In genomic region chrX:114097411-114097810, GRCh38 we compare ENCODE assay signal across 24 cellular contexts.
DNase-seq lines count a peak whose midpoint lies in the region; ATAC-seq, FAIRE-seq and TF ChIP-seq lines count a peak whose summit lies in the region.
"Had no signal": no experiment of that assay in that cellular context is flagged by ENCODE, and none has a peak within 500 bp of the region (broad histone marks: within the 10 kb centered on the region; RNA-seq: fewer than 3 reads in every experiment).

No MANE protein-coding gene starts in this region.

- no peak overlapping the region for H3K23ac ChIP-seq in H1 (ENCODE audit: insufficient read length)

- H2BK15ac ChIP-seq in H1 (ENCODE audit: low read length) = no peak overlapping the region

- H3K9ac ChIP-seq in HUES48 (ENCODE audit: low read depth, low read length) (no peak overlapping the region), H1 (replicated peaks in 1 of 4; ENCODE audit: extremely low read depth in 1 of 4, low read depth in 3 of 4, low read length in 3 of 4) (no peak overlapping the region)
- H3K9ac ChIP-seq: BLaER1 had no signal

- no peaks in the 10 kb centered on the region for H3K79me2 ChIP-seq in H1 (ENCODE audit: control insufficient read depth in 1 of 2, insufficient read depth in 2 of 2, low read length in 2 of 2)

- H4K20me1 ChIP-seq in H1 (replicated peaks in 1 of 2; ENCODE audit: control insufficient read depth in 1 of 2, insufficient read depth in 2 of 2, low read length in 2 of 2) = no peaks in the 10 kb centered on the region
- H4K20me1 ChIP-seq: BLaER1 had no signal

- no peak overlapping the region for H2BK20ac ChIP-seq in H1 (ENCODE audit: low read length)

- H2AK5ac ChIP-seq in H1 (ENCODE audit: low read depth, low read length) = no peak overlapping the region

- H3K56ac ChIP-seq in H1 (replicated peaks; ENCODE audit: insufficient read length, low read depth, low read length) = no peak overlapping the region

- ATAC-seq in GM18868 (IDR thresholded peaks at IDR 0.05; ENCODE audit: unreplicated experiment) = no peak
- no peak for ATAC-seq in GM19467 (IDR thresholded peaks at IDR 0.05; ENCODE audit: unreplicated experiment)
- ATAC-seq in HG03280 (IDR thresholded peaks at IDR 0.05; ENCODE audit: unreplicated experiment) = no peak

- no peak overlapping the region for H3K4me3 ChIP-seq in HUES48 (ENCODE audit: low read depth, low read length)
- no peak overlapping the region for H3K4me3 ChIP-seq in H1 (ENCODE audit: extremely low read depth in 1 of 4, insufficient read depth in 2 of 4, low read depth in 3 of 4, low read length in 4 of 4)
- H3K4me3 ChIP-seq in epithelial cell of esophagus (ENCODE audit: low read length) = no peak overlapping the region
- H3K4me3 ChIP-seq: BLaER1 had no signal

- no peak overlapping the region for H2AFZ ChIP-seq in H1 (ENCODE audit: low read length)

- POLR2A ChIA-PET in H1 (lab: Charles Lee; ENCODE audit: partially characterized antibody) = interaction anchor here (1.0 kb wide), 1 partner anchor 10 kb away, joined by 3 read pairs; no protein-coding TSS in a partner anchor

- H4K5ac ChIP-seq in H1 (ENCODE audit: insufficient read length, low read depth, low read length) = no peak overlapping the region

- H2BK5ac ChIP-seq in H1 (ENCODE audit: low read depth, low read length) = no peak overlapping the region

- H3K36me3 ChIP-seq in HUES48 (ENCODE audit: control insufficient read depth, insufficient read depth, low read length) (no peaks in the 10 kb centered on the region), H1 (ENCODE audit: control insufficient read depth in 2 of 4, insufficient read depth in 4 of 4, low read length in 3 of 4) (no peaks in the 10 kb centered on the region)
- H3K36me3 ChIP-seq: BE2C, BLaER1 had no signal

- no peak overlapping the region for H3K4me2 ChIP-seq in H1 (ENCODE audit: insufficient read depth in 1 of 2, low read depth in 2 of 2, low read length in 2 of 2)
- H3K4me2 ChIP-seq: BLaER1 had no signal

- H3K23me2 ChIP-seq in H1 (ENCODE audit: low read depth, low read length) = no peaks in the 10 kb centered on the region

- DNase-seq in H1 (ENCODE audit: low read depth in 1 of 2, low spot score in 2 of 2) (no peak), epithelial cell of esophagus (ENCODE audit: low read depth) (peak; percentile 1), renal cortical epithelial cell (ENCODE audit: low read depth) (peak; percentile 0)
- no peak for DNase-seq in activated CD8-positive, alpha-beta memory T cell treated with anti-CD3 and anti-CD28 coated beads, Interleukin-2, amount 50 U/mL, for 4 hours
- DNase-seq: 8988T; ACHN; BE2C; C1 segment of cervical spinal cord; Caco-2; Calu3; CD4-positive, alpha-beta memory T cell; CD4-positive, CD25-positive, alpha-beta regulatory T cell; CD8-positive, alpha-beta memory T cell; DMS79 treated with DMSO at 0.1 percent for 48 hours; GF-D8 had no signal

- peaks cover 7% of the 10 kb centered on the region for H3K4me1 ChIP-seq in HUES48 (ENCODE audit: control insufficient read depth, insufficient read depth, low read length)
- H3K4me1 ChIP-seq in H1 (replicated peaks in 1 of 4; ENCODE audit: control insufficient read depth in 3 of 4, insufficient read depth in 4 of 4, low read length in 3 of 4) = no peaks in the 10 kb centered on the region
- H3K4me1 ChIP-seq: BE2C, BLaER1, Caco-2 had no signal

- H4K8ac ChIP-seq in H1 (ENCODE audit: extremely low read depth, insufficient read depth, low read length) = no peak overlapping the region

- no peak overlapping the region for H4K91ac ChIP-seq in H1 (replicated peaks; ENCODE audit: insufficient read length, low read length)

- CTCF ChIA-PET in H1 (lab: Charles Lee; ENCODE audit: partially characterized antibody) = no interaction called here

- no peak for TF ChIP-seq EP300 in H1 (IDR thresholded peaks at IDR 0.05; ENCODE audit: borderline replicate concordance in 1 of 2, low read depth in 2 of 2, low read length in 2 of 2)

- TF ChIP-seq RAD21 in H1 (IDR thresholded peaks at IDR 0.05 in 1 of 2, conservative IDR thresholded peaks at IDR 0.05 in 1 of 2; ENCODE audit: low read depth in 2 of 2, low read length in 2 of 2) = no peak

- TF ChIP-seq CTCF in H1 (IDR thresholded peaks at IDR 0.05; ENCODE audit: control extremely low read depth in 1 of 3, insufficient read depth in 1 of 3, low read depth in 1 of 3, low read length in 3 of 3) = no peak
- TF ChIP-seq CTCF in epithelial cell of esophagus (IDR thresholded peaks at IDR 0.05; ENCODE audit: insufficient read depth, low read depth, low read length, missing control alignments) = no peak

- H3K79me1 ChIP-seq in H1 (ENCODE audit: low read depth, low read length) = no peaks in the 10 kb centered on the region

- H2BK120ac ChIP-seq in H1 (replicated peaks; ENCODE audit: low read depth, low read length) = no peak overlapping the region

- 64% methylated on average over 1 of the region's 1 CpG; no CpG with 5 or more reads in 1 of the 2 experiments for WGBS in H1 (ENCODE audit: extremely low coverage in 1 of 2, insufficient coverage in 1 of 2, insufficient read length in 1 of 2, insufficient replicate concordance in 2 of 2, low coverage in 1 of 2, low lambda C conversion rate in 2 of 2, missing lambda C conversion rate in 1 of 2), 2 experiments

- H3K4ac ChIP-seq in H1 (replicated peaks; ENCODE audit: insufficient read length, low read depth, low read length) = no peak overlapping the region

- H3K27me3 ChIP-seq in HUES48 (ENCODE audit: control insufficient read depth, insufficient read depth, low read length) (peaks cover 7% of the 10 kb centered on the region; the same call in 1 of the 2 replicates), H1 (replicated peaks in 1 of 4; ENCODE audit: control insufficient read depth in 3 of 4, extremely low read depth in 1 of 4, insufficient read depth in 3 of 4, low read length in 3 of 4) (no peaks in the 10 kb centered on the region)
- H3K27me3 ChIP-seq: BE2C had no signal

- H3K9me3 ChIP-seq in HUES48 (ENCODE audit: control insufficient read depth, insufficient read depth, low read length) (no peaks in the 10 kb centered on the region), H1 (ENCODE audit: insufficient read depth in 2 of 2, low read depth in 1 of 2, low read length in 1 of 2) (no peaks in the 10 kb centered on the region)
- H3K9me3 ChIP-seq: BE2C, Caco-2 had no signal

- FAIRE-seq in H1 (lab: Jason Lieb, UNC) = peak; percentile 19
- FAIRE-seq: A204.1, D721Med, G401.6, GM12891 had no signal

- no peak for TF ChIP-seq POLR2A in H1 (IDR thresholded peaks at IDR 0.05; ENCODE audit: control extremely low read depth in 1 of 2, low read depth in 2 of 2, low read length in 2 of 2)

- no peak overlapping the region for H3K18ac ChIP-seq in H1 (ENCODE audit: extremely low read depth, low read length)

- H3K27ac ChIP-seq in HUES48 (ENCODE audit: low read depth, low read length) (peak overlapping the region; percentile 15), H1 (ENCODE audit: low read depth, low read length) (no peak overlapping the region)
- H3K27ac ChIP-seq: BLaER1 had no signal

- no peak overlapping the region for H2BK12ac ChIP-seq in H1 (ENCODE audit: low read depth, low read length)

- H3K14ac ChIP-seq in H1 (ENCODE audit: insufficient read length) = no peak overlapping the region

TF ChIP-seq in H1, 55 proteins besides CTCF, POLR2A, EP300 and RAD21:
- TF ChIP-seq SP2 (IDR thresholded peaks at IDR 0.05; ENCODE audit: low read length) (no peak), CTBP2 (IDR thresholded peaks at IDR 0.05; ENCODE audit: borderline replicate concordance, insufficient read depth, insufficient read length, low read length) (no peak), EZH2 (IDR thresholded peaks at IDR 0.05; ENCODE audit: low read depth, low read length, severe bottlenecking) (no peak), CBX5 (IDR thresholded peaks at IDR 0.05; ENCODE audit: low read depth, low read length) (no peak), TAF1 (IDR thresholded peaks at IDR 0.05; ENCODE audit: low read depth, low read length) (no peak), TBP (IDR thresholded peaks at IDR 0.05; ENCODE audit: low read depth, low read length) (no peak), SIN3A (conservative IDR thresholded peaks at IDR 0.05 in 1 of 2, IDR thresholded peaks at IDR 0.05 in 1 of 2; ENCODE audit: low read depth in 1 of 2, low read length in 2 of 2) (no peak), POLR2AphosphoS5 (IDR thresholded peaks at IDR 0.05; ENCODE audit: low read depth, low read length) (no peak), CEBPB (IDR thresholded peaks at IDR 0.05; ENCODE audit: low read depth, low read length) (no peak), ATF2 (IDR thresholded peaks at IDR 0.05; ENCODE audit: low read length) (no peak), TAF7 (optimal IDR thresholded peaks at IDR 0.05; ENCODE audit: borderline replicate concordance, low read depth, low read length) (no peak), CREB1 (IDR thresholded peaks at IDR 0.05) (no peak)
- TF ChIP-seq, protein P1, sequence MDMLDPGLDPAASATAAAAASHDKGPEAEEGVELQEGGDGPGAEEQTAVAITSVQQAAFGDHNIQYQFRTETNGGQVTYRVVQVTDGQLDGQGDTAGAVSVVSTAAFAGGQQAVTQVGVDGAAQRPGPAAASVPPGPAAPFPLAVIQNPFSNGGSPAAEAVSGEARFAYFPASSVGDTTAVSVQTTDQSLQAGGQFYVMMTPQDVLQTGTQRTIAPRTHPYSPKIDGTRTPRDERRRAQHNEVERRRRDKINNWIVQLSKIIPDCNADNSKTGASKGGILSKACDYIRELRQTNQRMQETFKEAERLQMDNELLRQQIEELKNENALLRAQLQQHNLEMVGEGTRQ (IDR thresholded peaks at IDR 0.05; ENCODE audit: low read length) = no peak

Comparison
In these comparisons a context has a peak if more than half of its experiments do, and no peak if none do; other contexts are left out.
1. DNase-seq: peak in epithelial cell of esophagus (single experiment) and renal cortical epithelial cell (single experiment); none in H1 (0 of 2) and activated CD8-positive, alpha-beta memory T cell treated with anti-CD3 and anti-CD28 coated beads, Interleukin-2, amount 50 U/mL, for 4 hours (single experiment).